11 cellular contexts compared by ENCODE assay signal in the genomic region with DNA sequence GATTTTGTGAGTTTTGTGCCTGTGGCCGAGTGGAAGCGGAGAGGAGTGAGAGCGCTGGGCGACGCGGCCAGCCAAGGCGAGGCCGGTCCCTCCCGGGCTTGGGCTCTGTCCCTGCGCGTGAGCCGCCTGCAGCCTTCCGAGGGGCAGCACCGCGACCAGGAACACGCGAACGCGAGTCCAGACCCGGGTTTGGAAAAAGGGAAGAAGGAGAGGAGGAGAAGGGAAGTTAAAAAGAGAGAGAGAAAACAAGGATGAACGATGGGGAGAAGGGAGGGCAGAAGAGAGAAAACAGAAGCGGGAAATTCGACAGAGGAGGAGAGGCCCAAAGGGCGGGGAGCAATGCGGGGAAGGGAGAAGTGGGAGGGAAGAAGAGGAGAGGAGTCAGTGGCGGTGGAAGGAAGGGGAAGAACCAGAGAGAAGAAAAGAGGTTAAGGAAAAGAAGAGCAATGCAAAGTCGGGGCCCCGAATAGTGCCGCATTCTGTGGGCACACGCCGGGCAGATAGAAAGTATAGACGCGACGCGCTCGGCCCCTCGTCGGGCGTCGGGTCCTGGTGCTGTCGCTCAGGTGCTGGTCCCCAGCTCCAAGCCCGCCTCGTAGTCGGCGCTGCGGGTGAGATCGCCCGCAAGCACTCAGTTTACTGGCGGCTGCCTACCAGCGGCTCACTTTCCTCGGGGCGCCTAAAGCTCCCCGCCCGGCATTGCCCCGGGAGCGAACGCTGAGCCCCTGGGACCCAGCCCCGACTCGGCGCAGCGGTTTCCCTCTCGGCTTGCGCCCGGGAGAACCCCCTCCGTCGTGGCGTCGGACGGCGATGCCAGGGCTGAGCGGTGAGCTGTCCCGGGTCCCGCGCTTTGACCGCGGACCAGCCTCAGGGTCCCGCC. TPM values are rescaled to one million over a fixed set of nuclear protein-coding genes. Genes with fewer than 3 reads are reported as not detected.
DNase-seq lines count a peak whose midpoint lies in the region; ATAC-seq and TF ChIP-seq lines count a peak whose summit lies in the region.
"Had no signal": no experiment of that assay in that cellular context is flagged by ENCODE, and none has a peak within 500 bp of the region (broad histone marks: within the 10 kb centered on the region; RNA-seq: fewer than 3 reads in every experiment).

No MANE protein-coding gene starts in this region.

- no peaks in the 10 kb centered on the region for H3K36me3 ChIP-seq in mucosa of rectum (ENCODE audit: control insufficient read depth in 2 of 2, insufficient read depth in 2 of 2, low read length in 2 of 2)
- no peaks in the 10 kb centered on the region for H3K36me3 ChIP-seq in WERI-Rb-1

- H3K9me3 ChIP-seq in mucosa of rectum (ENCODE audit: control insufficient read depth in 2 of 2, low read length in 2 of 2) (no peaks in the 10 kb centered on the region), WERI-Rb-1 (ENCODE audit: severe bottlenecking) (peaks cover 4% of the 10 kb centered on the region)

- no peak overlapping the region for H3K27ac Mint-ChIP-seq in natural killer cell treated with Interleukin-12 subunit alpha and Interleukin-12 subunit beta and Interleukin-15 and Interleukin-18, amount 100 ng/mL, for 72 hours
- H3K27ac Mint-ChIP-seq in natural killer cell = no peak overlapping the region

- peak overlapping the region; percentile 48 for H3K4me3 Mint-ChIP-seq in natural killer cell treated with Interleukin-12 subunit alpha and Interleukin-12 subunit beta and Interleukin-15 and Interleukin-18, amount 100 ng/mL, for 72 hours
- H3K4me3 Mint-ChIP-seq in natural killer cell = no peak overlapping the region

- H3K9me3 Mint-ChIP-seq in natural killer cell treated with Interleukin-12 subunit alpha and Interleukin-12 subunit beta and Interleukin-15 and Interleukin-18, amount 100 ng/mL, for 72 hours = no peaks in the 10 kb centered on the region
- no peaks in the 10 kb centered on the region for H3K9me3 Mint-ChIP-seq in natural killer cell

- H3K4me1 Mint-ChIP-seq in natural killer cell treated with Interleukin-12 subunit alpha and Interleukin-12 subunit beta and Interleukin-15 and Interleukin-18, amount 100 ng/mL, for 72 hours (ENCODE audit: low read depth in 2 of 2) = peaks cover 0 to 5% of the 10 kb centered on the region in 2 donors
- H3K4me1 Mint-ChIP-seq in natural killer cell = peaks cover 0 to 5% of the 10 kb centered on the region in 2 donors

- no peak for TF ChIP-seq CTCF in natural killer cell (IDR thresholded peaks at IDR 0.05)
- no peak for TF ChIP-seq CTCF in coronary artery (IDR thresholded peaks at IDR 0.05)
- TF ChIP-seq CTCF in WERI-Rb-1 (IDR thresholded peaks at IDR 0.05; ENCODE audit: low read depth, low read length) = no peak

- peak overlapping the region; percentile 60 for H3K4me3 ChIP-seq in coronary artery
- H3K4me3 ChIP-seq in mucosa of rectum (ENCODE audit: low read length in 2 of 2) = peak overlapping the region; percentile 35 to 36
- H3K4me3 ChIP-seq in WERI-Rb-1 (ENCODE audit: low read depth, low read length) = no peak overlapping the region

- DNase-seq in natural killer cell treated with Interleukin-12 subunit alpha and Interleukin-12 subunit beta and Interleukin-15 and Interleukin-18, amount 100 ng/mL, for 72 hours (ENCODE audit: low spot score) = no peak
- DNase-seq in natural killer cell = no peak
- DNase-seq in coronary artery (ENCODE audit: low spot score) = no peak
- DNase-seq in NCI-H510A (lab: John Stamatoyannopoulos, UW) = no peak
- no peak for DNase-seq in WERI-Rb-1
- DNase-seq in head of caudate nucleus = no peak
- DNase-seq in dedifferentiated amniotic fluid mesenchymal stem cell (ENCODE audit: extremely low spot score) = no peak
- DNase-seq: NCI-H2227 treated with DMSO at 0.1 percent for 48 hours had no signal

- H3K27ac ChIP-seq in coronary artery (no peak overlapping the region), mucosa of rectum (ENCODE audit: low read depth in 2 of 2, low read length in 2 of 2) (no peak overlapping the region), WERI-Rb-1 (no peak overlapping the region)

- peak in 1 of 2 donors; percentile 22 for ATAC-seq in natural killer cell treated with Interleukin-12 subunit alpha and Interleukin-12 subunit beta and Interleukin-15 and Interleukin-18, amount 100 ng/mL, for 72 hours
- no peak for ATAC-seq in natural killer cell

- H3K9ac ChIP-seq in mucosa of rectum (ENCODE audit: low read depth in 1 of 2, low read length in 2 of 2) = peak overlapping the region in 1 of 2 donors; percentile 56

- peaks cover 5% of the 10 kb centered on the region for H3K36me3 Mint-ChIP-seq in natural killer cell treated with Interleukin-12 subunit alpha and Interleukin-12 subunit beta and Interleukin-15 and Interleukin-18, amount 100 ng/mL, for 72 hours
- H3K36me3 Mint-ChIP-seq in natural killer cell = no peaks in the 10 kb centered on the region

- H3K27me3 ChIP-seq in mucosa of rectum (ENCODE audit: control insufficient read depth in 2 of 2, insufficient read depth in 2 of 2, low read length in 2 of 2) = peaks cover 20 to 26% of the 10 kb centered on the region in 2 donors
- peaks cover 89% of the 10 kb centered on the region for H3K27me3 ChIP-seq in WERI-Rb-1 (ENCODE audit: insufficient read depth, low read depth, severe bottlenecking)

- intact Hi-C loops in natural killer cell (cut with micrococcal nuclease) = no loop called here
- intact Hi-C loops in head of caudate nucleus (cut with DNase I) = no loop called here

- H3K4me1 ChIP-seq in mucosa of rectum (ENCODE audit: control insufficient read depth in 2 of 2, insufficient read depth in 2 of 2, low read length in 2 of 2) = peaks cover 21 to 22% of the 10 kb centered on the region in 2 donors

- peaks cover 63 to 80% of the 10 kb centered on the region in 2 donors for H3K27me3 Mint-ChIP-seq in natural killer cell treated with Interleukin-12 subunit alpha and Interleukin-12 subunit beta and Interleukin-15 and Interleukin-18, amount 100 ng/mL, for 72 hours
- peaks cover 56 to 84% of the 10 kb centered on the region in 2 donors for H3K27me3 Mint-ChIP-seq in natural killer cell (ENCODE audit: low read depth in 2 of 2)

RNA-seq across cellular contexts. Expression of gene BARX2, which starts 2.8 kb away (rescaled TPM):
- total RNA-seq in natural killer cell treated with Interleukin-12 subunit alpha and Interleukin-12 subunit beta and Interleukin-15 and Interleukin-18, amount 100 ng/mL, for 72 hours = not detected
- total RNA-seq in natural killer cell = not detected
- total RNA-seq: lung microvascular endothelial cell, subcutaneous adipose tissue had no signal
